ENCODE assay signal across 8 cellular contexts in genomic region chr1:109669949-109670302, GRCh38. TPM values are rescaled to one million over a fixed set of nuclear protein-coding genes. Genes with fewer than 3 reads are reported as not detected.
DNase-seq lines count a peak whose midpoint lies in the region; ATAC-seq and TF ChIP-seq lines count a peak whose summit lies in the region.
"Not testable (repeated sequence)": the region's sequence is repeated elsewhere in the genome, so short reads cannot be mapped to it uniquely, and the experiment has no call there.
"Had no signal": no experiment of that assay in that cellular context is flagged by ENCODE, and none has a peak within 500 bp of the region (broad histone marks: within the 10 kb centered on the region; RNA-seq: fewer than 3 reads in every experiment).

No MANE protein-coding gene starts in this region.

- peak overlapping the region in 3 of 7 donors; percentile 26 to 45 (median 27) for H3K27ac Mint-ChIP-seq in CD4-positive, alpha-beta memory T cell
- H3K27ac Mint-ChIP-seq in T-cell (peak overlapping the region; percentile 85 to 87), brain (peak overlapping the region in 2 of 5 experiments; percentile 43 to 86), naive B cell (peak overlapping the region in 3 of 6 donors; percentile 27 to 94 (median 32))
- H3K27ac Mint-ChIP-seq in activated CD4-positive, alpha-beta memory T cell treated with anti-CD3 and anti-CD28 coated beads, Interleukin-2, amount 10 ng/mL, durations not matched to agents 7 days and 5 days, result peak overlapping the region; percentile 68
- H3K27ac Mint-ChIP-seq in activated T-helper 2 cell treated with anti-CD3 and anti-CD28 coated beads, Interferon-gamma antibody, Interleukin-2, Interleukin-4, amounts not matched to agents 10 μg/mL and 5 μg/mL and 100 μg/mL, durations not matched to agents 14 hours and 24 hours and 36 hours, result peak overlapping the region; percentile 71

- H3K4me1 Mint-ChIP-seq in CD4-positive, alpha-beta memory T cell, result peaks cover 8 to 21% (median 15%) of the 10 kb centered on the region in 4 donors
- H3K4me1 Mint-ChIP-seq in T-cell (peaks cover 25 to 26% (median 25%) of the 10 kb centered on the region in 3 donors), brain (peaks cover 24% of the 10 kb centered on the region), naive B cell (peaks cover 14 to 22% (median 18%) of the 10 kb centered on the region in 3 donors)
- peaks cover 26% of the 10 kb centered on the region for H3K4me1 Mint-ChIP-seq in activated CD4-positive, alpha-beta memory T cell treated with anti-CD3 and anti-CD28 coated beads, Interleukin-2, amount 10 ng/mL, durations not matched to agents 7 days and 5 days
- peaks cover 24% of the 10 kb centered on the region for H3K4me1 Mint-ChIP-seq in activated T-helper 2 cell treated with anti-CD3 and anti-CD28 coated beads, Interferon-gamma antibody, Interleukin-2, Interleukin-4, amounts not matched to agents 10 μg/mL and 5 μg/mL and 100 μg/mL, durations not matched to agents 14 hours and 24 hours and 36 hours (ENCODE audit: low read depth)

- H3K36me3 Mint-ChIP-seq in CD4-positive, alpha-beta memory T cell; activated CD4-positive, alpha-beta memory T cell treated with anti-CD3 and anti-CD28 coated beads, Interleukin-2, amount 10 ng/mL, durations not matched to agents 7 days and 5 days (ENCODE audit: low read depth); brain; naive B cell: not testable (repeated sequence)
- peaks cover 10% of the 10 kb centered on the region for H3K36me3 Mint-ChIP-seq in T-cell
- peaks cover 12% of the 10 kb centered on the region for H3K36me3 Mint-ChIP-seq in activated T-helper 2 cell treated with anti-CD3 and anti-CD28 coated beads, Interferon-gamma antibody, Interleukin-2, Interleukin-4, amounts not matched to agents 10 μg/mL and 5 μg/mL and 100 μg/mL, durations not matched to agents 14 hours and 24 hours and 36 hours (ENCODE audit: low read depth)

- not testable (repeated sequence) for DNase-seq in CD4-positive, alpha-beta memory T cell; T-cell; activated CD4-positive, alpha-beta memory T cell treated with anti-CD3 and anti-CD28 coated beads, Interleukin-2, amount 10 ng/mL, durations not matched to agents 7 days and 5 days; activated T-helper 2 cell treated with anti-CD3 and anti-CD28 coated beads, Interferon-gamma antibody, Interleukin-2, Interleukin-4, amounts not matched to agents 10 μg/mL and 5 μg/mL and 100 μg/mL, durations not matched to agents 14 hours and 24 hours and 36 hours (ENCODE audit: low spot score); naive B cell

- H3K36me3 ChIP-seq in CD4-positive, alpha-beta memory T cell (ENCODE audit: insufficient read depth, low read length); rectal smooth muscle tissue (ENCODE audit: control insufficient read depth, insufficient read depth, low read length): not testable (repeated sequence)

- intact Hi-C loops in CD4-positive, alpha-beta memory T cell (cut with micrococcal nuclease); activated T-helper 2 cell treated with anti-CD3 and anti-CD28 coated beads, Interferon-gamma antibody, Interleukin-2, Interleukin-4, amounts not matched to agents 10 μg/mL and 5 μg/mL and 100 μg/mL, durations not matched to agents 14 hours and 24 hours and 36 hours (cut with micrococcal nuclease): not testable (repeated sequence)

- H3K4me1 ChIP-seq in CD4-positive, alpha-beta memory T cell (ENCODE audit: insufficient read depth, low read length); rectal smooth muscle tissue (ENCODE audit: control insufficient read depth, insufficient read depth, low read length): not testable (repeated sequence)

- TF ChIP-seq CTCF in brain (conservative IDR thresholded peaks at IDR 0.05), result not testable (repeated sequence)

- H3K4me3 ChIP-seq in CD4-positive, alpha-beta memory T cell (ENCODE audit: low read length in 2 of 2); rectal smooth muscle tissue (ENCODE audit: low read length): not testable (repeated sequence)

- not testable (repeated sequence) for ATAC-seq in T-cell (replicated peaks in 1 of 4); naive B cell (ENCODE audit: low read depth in 2 of 2)

- not testable (repeated sequence) for H3K27me3 Mint-ChIP-seq in CD4-positive, alpha-beta memory T cell; T-cell; activated CD4-positive, alpha-beta memory T cell treated with anti-CD3 and anti-CD28 coated beads, Interleukin-2, amount 10 ng/mL, durations not matched to agents 7 days and 5 days; activated T-helper 2 cell treated with anti-CD3 and anti-CD28 coated beads, Interferon-gamma antibody, Interleukin-2, Interleukin-4, amounts not matched to agents 10 μg/mL and 5 μg/mL and 100 μg/mL, durations not matched to agents 14 hours and 24 hours and 36 hours (ENCODE audit: low read depth); brain; naive B cell

- H3K27ac ChIP-seq in CD4-positive, alpha-beta memory T cell (ENCODE audit: low read depth, low read length), result not testable (repeated sequence)
- H3K27ac ChIP-seq in rectal smooth muscle tissue (ENCODE audit: low read depth, low read length), result peak overlapping the region; percentile 32

- not testable (repeated sequence) for H3K9ac ChIP-seq in rectal smooth muscle tissue (ENCODE audit: low read length)

- POLR2A ChIA-PET in CD4-positive, alpha-beta memory T cell (lab: Charles Lee; ENCODE audit: partially characterized antibody); T-cell (lab: Charles Lee): not testable (repeated sequence)
- POLR2A ChIA-PET in activated CD4-positive, alpha-beta memory T cell treated with anti-CD3 and anti-CD28 coated beads, Interleukin-2, amount 10 ng/mL, durations not matched to agents 7 days and 5 days (lab: Charles Lee), result interaction anchor here (0.7 kb wide), 1 partner anchor 187 kb away, joined by 3 read pairs; no protein-coding TSS in a partner anchor

- H3K27me3 ChIP-seq in CD4-positive, alpha-beta memory T cell (ENCODE audit: insufficient read depth, low read length); rectal smooth muscle tissue (ENCODE audit: control insufficient read depth, insufficient read depth, low read length): not testable (repeated sequence)

- H3K9me3 Mint-ChIP-seq in CD4-positive, alpha-beta memory T cell; T-cell; activated CD4-positive, alpha-beta memory T cell treated with anti-CD3 and anti-CD28 coated beads, Interleukin-2, amount 10 ng/mL, durations not matched to agents 7 days and 5 days; activated T-helper 2 cell treated with anti-CD3 and anti-CD28 coated beads, Interferon-gamma antibody, Interleukin-2, Interleukin-4, amounts not matched to agents 10 μg/mL and 5 μg/mL and 100 μg/mL, durations not matched to agents 14 hours and 24 hours and 36 hours; brain; naive B cell: not testable (repeated sequence)

- CTCF ChIA-PET in CD4-positive, alpha-beta memory T cell (lab: Charles Lee; ENCODE audit: partially characterized antibody), result interaction anchor here (1.5 to 4.0 kb wide), 3 partner anchors 27 to 108 kb away, joined by 3 to 17 read pairs (median 3); no protein-coding TSS in a partner anchor
- CTCF ChIA-PET in T-cell (lab: Charles Lee), result not testable (repeated sequence)
- CTCF ChIA-PET in activated CD4-positive, alpha-beta memory T cell treated with anti-CD3 and anti-CD28 coated beads, Interleukin-2, amount 10 ng/mL, durations not matched to agents 7 days and 5 days (lab: Charles Lee), result interaction anchor here (0.6 to 1.1 kb wide), 2 partner anchors 30 to 381 kb away, joined by 3 read pairs; no protein-coding TSS in a partner anchor

- H3K4me3 Mint-ChIP-seq in CD4-positive, alpha-beta memory T cell, result peak overlapping the region; percentile 18 to 72 (median 52)
- H3K4me3 Mint-ChIP-seq in T-cell, result peak overlapping the region; percentile 60 to 69 (median 64)
- H3K4me3 Mint-ChIP-seq in activated CD4-positive, alpha-beta memory T cell treated with anti-CD3 and anti-CD28 coated beads, Interleukin-2, amount 10 ng/mL, durations not matched to agents 7 days and 5 days, result peak overlapping the region; percentile 32
- H3K4me3 Mint-ChIP-seq in activated T-helper 2 cell treated with anti-CD3 and anti-CD28 coated beads, Interferon-gamma antibody, Interleukin-2, Interleukin-4, amounts not matched to agents 10 μg/mL and 5 μg/mL and 100 μg/mL, durations not matched to agents 14 hours and 24 hours and 36 hours (ENCODE audit: low read depth), result peak overlapping the region; percentile 70
- peak overlapping the region; percentile 32 to 81 (median 66) for H3K4me3 Mint-ChIP-seq in brain
- H3K4me3 Mint-ChIP-seq in naive B cell, result peak overlapping the region in 7 of 8 donors; percentile 51 to 85 (median 69)

- H3K9me3 ChIP-seq in CD4-positive, alpha-beta memory T cell (ENCODE audit: control insufficient read depth in 1 of 2, low read length in 2 of 2), result not testable (repeated sequence)

RNA-seq across cellular contexts. Expression of gene GSTM2, which starts 2.1 kb away (rescaled TPM):
- total RNA-seq in CD4-positive, alpha-beta memory T cell, result 10 to 100 TPM; 30.9 to 31.4 TPM
- 10 to 100 TPM; 11.8 to 14.0 TPM for polyA plus RNA-seq in CD4-positive, alpha-beta memory T cell
- 100 to 1,000 TPM in 1 of 5 donors, 10 to 100 TPM in 4; 51.9 to 102 (median 77.4) TPM for total RNA-seq in T-cell
- 10 to 100 TPM; 15.9 to 17.6 TPM for total RNA-seq in activated CD4-positive, alpha-beta memory T cell treated with anti-CD3 and anti-CD28 coated beads, Interleukin-2, amount 10 ng/mL, durations not matched to agents 7 days and 5 days
- 30.1 and 32.3 TPM in 2 replicates for total RNA-seq in activated T-helper 2 cell treated with anti-CD3 and anti-CD28 coated beads, Interferon-gamma antibody, Interleukin-2, Interleukin-4, amounts not matched to agents 10 μg/mL and 5 μg/mL and 100 μg/mL, durations not matched to agents 14 hours and 24 hours and 36 hours
- 63.2 TPM for polyA plus RNA-seq in brain (ENCODE audit: insufficient read depth, low read depth, low replicate concordance)
- 10 to 100 TPM in 2 of 6 donors, 1 to 10 TPM in 4; 3.9 to 14.5 (median 5.7) TPM for polyA plus RNA-seq in naive B cell (ENCODE audit: low read depth in 6 of 6)

RNA-seq across cellular contexts. Expression of gene GSTM4, which starts 14.0 kb away (rescaled TPM):
- total RNA-seq in CD4-positive, alpha-beta memory T cell, result 10 to 100 TPM; 12.6 to 14.2 TPM
- polyA plus RNA-seq in CD4-positive, alpha-beta memory T cell, result 10 to 100 TPM in 1 of 2 donors, 1 to 10 TPM in 1; 1.7 to 10.4 TPM
- 10 to 100 TPM; 14.6 to 28.5 (median 20.8) TPM for total RNA-seq in T-cell
- total RNA-seq in activated CD4-positive, alpha-beta memory T cell treated with anti-CD3 and anti-CD28 coated beads, Interleukin-2, amount 10 ng/mL, durations not matched to agents 7 days and 5 days, result 10 to 100 TPM; 10.4 to 14.3 TPM
- total RNA-seq in activated T-helper 2 cell treated with anti-CD3 and anti-CD28 coated beads, Interferon-gamma antibody, Interleukin-2, Interleukin-4, amounts not matched to agents 10 μg/mL and 5 μg/mL and 100 μg/mL, durations not matched to agents 14 hours and 24 hours and 36 hours, result 13.6 and 13.9 TPM in 2 replicates
- polyA plus RNA-seq in brain (ENCODE audit: insufficient read depth, low read depth, low replicate concordance) (65.2 TPM), naive B cell (ENCODE audit: low read depth in 6 of 6) (10 to 100 TPM; 10.6 to 24.4 (median 16.7) TPM)

RNA-seq across cellular contexts. Expression of gene GSTM1, which starts 17.7 kb away (rescaled TPM):
- not detected for total RNA-seq in CD4-positive, alpha-beta memory T cell
- under 1 TPM in 1 of 2 donors, not detected in 1; 0.49 TPM for polyA plus RNA-seq in CD4-positive, alpha-beta memory T cell
- total RNA-seq in T-cell, result 10 to 100 TPM in 4 of 5 donors, under 1 TPM in 1; 0.44 to 50.3 (median 30.7) TPM
- total RNA-seq in activated CD4-positive, alpha-beta memory T cell treated with anti-CD3 and anti-CD28 coated beads, Interleukin-2, amount 10 ng/mL, durations not matched to agents 7 days and 5 days, result not detected
- 112 and 113 TPM in 2 replicates for total RNA-seq in activated T-helper 2 cell treated with anti-CD3 and anti-CD28 coated beads, Interferon-gamma antibody, Interleukin-2, Interleukin-4, amounts not matched to agents 10 μg/mL and 5 μg/mL and 100 μg/mL, durations not matched to agents 14 hours and 24 hours and 36 hours
- polyA plus RNA-seq in brain (ENCODE audit: insufficient read depth, low read depth, low replicate concordance) (not detected), naive B cell (ENCODE audit: low read depth in 6 of 6) (10 to 100 TPM in 4 of 6 donors, not detected in 2; 36.6 to 90.7 (median 46.5) TPM)
- total RNA-seq: MCF 10A had no signal

RNA-seq across cellular contexts. Expression of gene GSTM5, which starts 42.1 kb away (rescaled TPM):
- total RNA-seq in CD4-positive, alpha-beta memory T cell, result not detected
- polyA plus RNA-seq in CD4-positive, alpha-beta memory T cell, result not detected
- total RNA-seq in T-cell, result under 1 TPM; 0.12 to 0.63 (median 0.23) TPM
- not detected for total RNA-seq in activated CD4-positive, alpha-beta memory T cell treated with anti-CD3 and anti-CD28 coated beads, Interleukin-2, amount 10 ng/mL, durations not matched to agents 7 days and 5 days
- total RNA-seq in activated T-helper 2 cell treated with anti-CD3 and anti-CD28 coated beads, Interferon-gamma antibody, Interleukin-2, Interleukin-4, amounts not matched to agents 10 μg/mL and 5 μg/mL and 100 μg/mL, durations not matched to agents 14 hours and 24 hours and 36 hours, result 0.09 and 0.46 TPM in 2 replicates
- 9.6 TPM for polyA plus RNA-seq in brain (ENCODE audit: insufficient read depth, low read depth, low replicate concordance)
- under 1 TPM in 1 of 6 donors, not detected in 5; 0.93 TPM for polyA plus RNA-seq in naive B cell (ENCODE audit: low read depth in 6 of 6)
- total RNA-seq: MCF 10A had no signal

RNA-seq across cellular contexts. Expression of gene AMPD2, which starts 50.3 kb away (rescaled TPM):
- total RNA-seq in CD4-positive, alpha-beta memory T cell, result 10 to 100 TPM; 87.0 to 96.1 TPM
- 10 to 100 TPM; 43.8 to 56.2 TPM for polyA plus RNA-seq in CD4-positive, alpha-beta memory T cell
- 100 to 1,000 TPM in 3 of 5 donors, 10 to 100 TPM in 2; 90.2 to 285 (median 100) TPM for total RNA-seq in T-cell
- total RNA-seq in activated CD4-positive, alpha-beta memory T cell treated with anti-CD3 and anti-CD28 coated beads, Interleukin-2, amount 10 ng/mL, durations not matched to agents 7 days and 5 days, result 100 to 1,000 TPM; 110 to 122 TPM
- 77.5 and 78.4 TPM in 2 replicates for total RNA-seq in activated T-helper 2 cell treated with anti-CD3 and anti-CD28 coated beads, Interferon-gamma antibody, Interleukin-2, Interleukin-4, amounts not matched to agents 10 μg/mL and 5 μg/mL and 100 μg/mL, durations not matched to agents 14 hours and 24 hours and 36 hours
- polyA plus RNA-seq in brain (ENCODE audit: insufficient read depth, low read depth, low replicate concordance) (140 TPM), naive B cell (ENCODE audit: low read depth in 6 of 6) (10 to 100 TPM; 14.3 to 34.9 (median 25.6) TPM)
